Comparison of ENCODE assay signal across 1 cellular context in genomic region chr12:56683-57346, GRCh38.
TF ChIP-seq lines count a peak whose summit lies in the region.

No MANE protein-coding gene starts in this region.

TF ChIP-seq in K562, 482 proteins besides CTCF, POLR2A, EP300 and RAD21 (continued from another document):
- TF ChIP-seq ZNF518B (CRISPR knock-in tag; IDR thresholded peaks at IDR 0.05) (no peak), RHOXF2B (CRISPR knock-in tag; conservative IDR thresholded peaks at IDR 0.05) (no peak), ZZZ3 (IDR thresholded peaks at IDR 0.05) (no peak), E2F6 (IDR thresholded peaks at IDR 0.05; ENCODE audit: borderline replicate concordance in 1 of 2, extremely low read depth in 1 of 2, insufficient read depth in 1 of 2, insufficient read length in 1 of 2, low read depth in 1 of 2, low read length in 1 of 2, poor library complexity in 1 of 2, severe bottlenecking in 1 of 2) (no peak), NEUROD1 (IDR thresholded peaks at IDR 0.05; ENCODE audit: borderline replicate concordance, low read depth, low read length, partially characterized antibody) (no peak), CTBP1 (IDR thresholded peaks at IDR 0.05; ENCODE audit: borderline replicate concordance) (0 out of 2 replicates have a peak, but pooled peaks have one; percentile 8), SRSF9 (IDR thresholded peaks at IDR 0.05; ENCODE audit: borderline replicate concordance, low read depth, low read length) (no peak), ESRRA (IDR thresholded peaks at IDR 0.05; ENCODE audit: borderline replicate concordance, low read depth) (no peak), THRB (CRISPR knock-in tag; conservative IDR thresholded peaks at IDR 0.05) (no peak), FOXJ3 (CRISPR knock-in tag; IDR thresholded peaks at IDR 0.05) (no peak), PHB (CRISPR knock-in tag; IDR thresholded peaks at IDR 0.05) (no peak), JUN (IDR thresholded peaks at IDR 0.05; ENCODE audit: borderline replicate concordance, low read depth, low read length) (no peak), JUN (CRISPR knock-in tag; IDR thresholded peaks at IDR 0.05; ENCODE audit: borderline replicate concordance) (no peak), CCAR2 (IDR thresholded peaks at IDR 0.05; ENCODE audit: low read depth, low read length) (no peak), KDM2B (CRISPR knock-in tag; IDR thresholded peaks at IDR 0.05) (no peak), SMARCA4 (IDR thresholded peaks at IDR 0.05) (peak; percentile 58; the same call in 1 of the 2 replicates), DDX20 (tag; IDR thresholded peaks at IDR 0.05; ENCODE audit: low read depth) (no peak), JUNB (CRISPR knock-in tag; conservative IDR thresholded peaks at IDR 0.05) (no peak), ATF3 (IDR thresholded peaks at IDR 0.05) (no peak), ATF3 (CRISPR knock-in tag; conservative IDR thresholded peaks at IDR 0.05) (no peak), MTA1 (IDR thresholded peaks at IDR 0.05; ENCODE audit: borderline replicate concordance) (no peak), PRDM10 (IDR thresholded peaks at IDR 0.05; ENCODE audit: partially characterized antibody) (peak; percentile 90), NR2C1 (IDR thresholded peaks at IDR 0.05) (no peak), NR2C1 (tag; IDR thresholded peaks at IDR 0.05) (no peak)
